Comparison of ENCODE assay signal across 27 cellular contexts in the genomic region with DNA sequence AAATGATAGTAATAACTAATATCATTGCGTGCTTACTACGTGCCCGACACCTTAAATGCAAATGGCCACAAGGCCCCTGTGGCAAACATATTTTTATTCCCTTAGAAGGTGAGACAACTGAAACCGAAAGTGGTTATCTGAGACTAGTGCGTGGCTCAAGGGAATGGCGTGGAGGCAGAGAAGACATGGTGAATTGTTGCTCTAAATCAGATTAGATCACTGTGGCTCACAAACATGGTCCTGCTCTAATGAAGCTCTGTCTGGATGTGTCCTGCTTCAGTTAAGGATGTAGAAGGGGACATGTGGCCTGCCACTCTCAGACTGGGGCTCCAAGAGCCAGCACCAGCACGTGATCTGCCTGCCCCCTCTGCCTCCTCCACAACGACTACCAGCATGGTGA.
"Had no signal": no experiment of that assay in that cellular context is flagged by ENCODE, and none has a peak within 500 bp of the region (broad histone marks: within the 10 kb centered on the region; RNA-seq: fewer than 3 reads in every experiment).

No MANE protein-coding gene starts in this region.

- H3K27me3 Mint-ChIP-seq: naive B cell; natural killer cell treated with Interleukin-12 subunit alpha and Interleukin-12 subunit beta and Interleukin-15 and Interleukin-18, amount 100 ng/mL, for 72 hours had no signal

- H3K9me3 Mint-ChIP-seq: endodermal cell; natural killer cell treated with Interleukin-12 subunit alpha and Interleukin-12 subunit beta and Interleukin-15 and Interleukin-18, amount 100 ng/mL, for 72 hours; neural crest cell; stimulated activated effector memory CD8-positive, alpha-beta T cell treated with anti-CD3 and anti-CD28 coated beads, Interleukin-12 subunit alpha, Interleukin-12 subunit beta, amount 100 ng/mL, for 72 hours; type B pancreatic cell had no signal

- DNase-seq: effector CD8-positive, alpha-beta T cell; endodermal cell; foreskin fibroblast; gastrocnemius medialis; head of caudate nucleus; kidney; left cardiac atrium; left lung; mesenchymal stem cell; mucosa of descending colon; naive B cell; stimulated activated CD4-positive, alpha-beta T cell treated with anti-CD3 and anti-CD28 coated beads, Interleukin-2, amount 100 ng/mL, for 24 hours; stimulated activated CD4-positive, alpha-beta T cell treated with anti-CD3 and anti-CD28 coated beads, Interleukin-4, amount 100 ng/mL, for 24 hours; stimulated activated naive CD4-positive, alpha-beta T cell treated with Interleukin-2 at 50 U/mL for 16 hours; stomach; thyroid gland had no signal

- H3K4me1 ChIP-seq: gastrocnemius medialis, left lung, prostate gland, right atrium auricular region, stomach, thyroid gland had no signal

- H3K4me3 ChIP-seq: gastrocnemius medialis, left lung, mucosa of descending colon, prostate gland, right atrium auricular region, stomach, thyroid gland had no signal

- H3K27me3 ChIP-seq: gastrocnemius medialis, left lung, neutrophil, right atrium auricular region, stomach, thyroid gland had no signal

- H3K9me3 ChIP-seq: gastrocnemius medialis, left lung, mucosa of descending colon, neutrophil, prostate gland, right atrium auricular region, stomach, thyroid gland had no signal

- H3K4me3 Mint-ChIP-seq: endodermal cell; mesothelial cell of epicardium; naive B cell; natural killer cell treated with Interleukin-12 subunit alpha and Interleukin-12 subunit beta and Interleukin-15 and Interleukin-18, amount 100 ng/mL, for 72 hours; neural crest cell; stimulated activated effector memory CD8-positive, alpha-beta T cell treated with anti-CD3 and anti-CD28 coated beads, Interleukin-12 subunit alpha, Interleukin-12 subunit beta, amount 100 ng/mL, for 72 hours; type B pancreatic cell had no signal

- H3K27ac Mint-ChIP-seq: endodermal cell; mesothelial cell of epicardium; natural killer cell treated with Interleukin-12 subunit alpha and Interleukin-12 subunit beta and Interleukin-15 and Interleukin-18, amount 100 ng/mL, for 72 hours; stimulated activated effector memory CD8-positive, alpha-beta T cell treated with anti-CD3 and anti-CD28 coated beads, Interleukin-12 subunit alpha, Interleukin-12 subunit beta, amount 100 ng/mL, for 72 hours; type B pancreatic cell had no signal

- H3K36me3 Mint-ChIP-seq: mesothelial cell of epicardium; naive B cell; natural killer cell treated with Interleukin-12 subunit alpha and Interleukin-12 subunit beta and Interleukin-15 and Interleukin-18, amount 100 ng/mL, for 72 hours; stimulated activated effector memory CD8-positive, alpha-beta T cell treated with anti-CD3 and anti-CD28 coated beads, Interleukin-12 subunit alpha, Interleukin-12 subunit beta, amount 100 ng/mL, for 72 hours; type B pancreatic cell had no signal

- ATAC-seq: esophagus mucosa; gastrocnemius medialis; left cardiac atrium; left lung; mucosa of descending colon; natural killer cell treated with Interleukin-12 subunit alpha and Interleukin-12 subunit beta and Interleukin-15 and Interleukin-18, amount 100 ng/mL, for 72 hours; sciatic nerve; stimulated activated effector memory CD8-positive, alpha-beta T cell treated with anti-CD3 and anti-CD28 coated beads, Interleukin-12 subunit alpha, Interleukin-12 subunit beta, amount 100 ng/mL, for 72 hours had no signal

- H3K4me1 Mint-ChIP-seq: endodermal cell; mesothelial cell of epicardium; naive B cell; neural crest cell; stimulated activated effector memory CD8-positive, alpha-beta T cell treated with anti-CD3 and anti-CD28 coated beads, Interleukin-12 subunit alpha, Interleukin-12 subunit beta, amount 100 ng/mL, for 72 hours had no signal

- H3K36me3 ChIP-seq: gastrocnemius medialis, left lung, neutrophil, prostate gland, right atrium auricular region, stomach, thyroid gland had no signal

- H3K27ac ChIP-seq: epithelial cell of prostate, gastrocnemius medialis, left lung, neutrophil, prostate gland, right atrium auricular region, stomach, thyroid gland had no signal
